34 cellular contexts compared by ENCODE assay signal in genomic region chr6:52195886-52196285, GRCh38. TPM values are rescaled to one million over a fixed set of nuclear protein-coding genes. Genes with fewer than 3 reads are reported as not detected.
"Had no signal": no experiment of that assay in that cellular context is flagged by ENCODE, and none has a peak within 500 bp of the region (broad histone marks: within the 10 kb centered on the region; RNA-seq: fewer than 3 reads in every experiment).

No MANE protein-coding gene starts in this region.

- FAIRE-seq: colon, endometrium, islet of Langerhans, keratinocyte had no signal

- H3K27me3 ChIP-seq: esophagus squamous epithelium, gastrocnemius medialis, heart right ventricle, left lung had no signal

- ATAC-seq: effector memory CD8-positive, alpha-beta T cell; esophagus mucosa; gastrocnemius medialis; heart right ventricle; left cardiac atrium; left lung; left ventricle myocardium superior; lower lobe of right lung; mucosa of descending colon had no signal

- H3K27ac ChIP-seq: coronary artery, epithelial cell of prostate, esophagus squamous epithelium, gastrocnemius medialis, heart right ventricle, left lung, lower lobe of right lung had no signal

- H3K9me3 ChIP-seq: esophagus squamous epithelium, gastrocnemius medialis, lower lobe of right lung had no signal

- H3K4me3 ChIP-seq: coronary artery, esophagus squamous epithelium, gastrocnemius medialis, heart right ventricle, left lung, lower lobe of right lung, mucosa of descending colon had no signal

- H3K4me3 Mint-ChIP-seq: effector memory CD8-positive, alpha-beta T cell; endodermal cell; mesothelial cell of epicardium; naive B cell had no signal

- H3K27ac Mint-ChIP-seq: effector memory CD8-positive, alpha-beta T cell; endodermal cell; mesothelial cell of epicardium; naive B cell had no signal

- H3K4me1 Mint-ChIP-seq: endodermal cell, mesothelial cell of epicardium, naive B cell had no signal

- H3K36me3 ChIP-seq: esophagus squamous epithelium, gastrocnemius medialis, heart right ventricle, left lung, lower lobe of right lung had no signal

- H3K4me1 ChIP-seq: esophagus squamous epithelium, gastrocnemius medialis, heart right ventricle, left lung, lower lobe of right lung had no signal

- DNase-seq: effector CD8-positive, alpha-beta T cell; effector memory CD8-positive, alpha-beta T cell; endodermal cell; erythroblast; esophagus squamous epithelium; foreskin fibroblast; foreskin melanocyte; gastrocnemius medialis; glutamatergic neuron; head of caudate nucleus; heart right ventricle; hippocampal formation; left cardiac atrium; left lung; left ventricle myocardium superior; lower lobe of right lung; mesenchymal stem cell; mucosa of descending colon; naive B cell had no signal

RNA-seq across cellular contexts. Expression of gene IL17A, which starts 9.7 kb away (rescaled TPM):
- total RNA-seq: dermis microvascular lymphatic vessel endothelial cell, endodermal cell, esophagus mucosa, esophagus squamous epithelium, gastrocnemius medialis, glomerular endothelial cell, heart right ventricle, kidney epithelial cell, left cardiac atrium, left lung, left ventricle myocardium superior, lower leg skin, lower lobe of right lung, lung microvascular endothelial cell, mesenteric fat pad, mesothelial cell of epicardium, mucosa of descending colon, myocyte had no signal
- polyA plus RNA-seq: heart right ventricle, keratinocyte had no signal

RNA-seq across cellular contexts. Expression of gene IL17F, which starts 48.4 kb away (rescaled TPM):
- total RNA-seq: dermis microvascular lymphatic vessel endothelial cell, endodermal cell, gastrocnemius medialis, glomerular endothelial cell, heart right ventricle, kidney epithelial cell, left cardiac atrium, left lung, left ventricle myocardium superior, lower leg skin, lower lobe of right lung, lung microvascular endothelial cell, mesenteric fat pad, mesothelial cell of epicardium, mucosa of descending colon, myocyte had no signal
- polyA plus RNA-seq: heart right ventricle, keratinocyte had no signal
